24 cellular contexts compared by ENCODE assay signal in genomic region chr5:136886623-136887022, GRCh38.
"Had no signal": no experiment of that assay in that cellular context is flagged by ENCODE, and none has a peak within 500 bp of the region (broad histone marks: within the 10 kb centered on the region; RNA-seq: fewer than 3 reads in every experiment).

No MANE protein-coding gene starts in this region.

- H3K4me1 ChIP-seq: esophagus muscularis mucosa, heart right ventricle, transverse colon had no signal

- H3K36me3 ChIP-seq: esophagus muscularis mucosa, heart right ventricle, transverse colon had no signal

- H3K27me3 ChIP-seq: esophagus muscularis mucosa, heart right ventricle, transverse colon had no signal

- H3K4me3 ChIP-seq: esophagus muscularis mucosa, heart right ventricle, transverse colon had no signal

- H3K27ac ChIP-seq: esophagus muscularis mucosa, heart right ventricle, transverse colon had no signal

- ATAC-seq: activated CD4-positive, alpha-beta T cell treated with anti-CD3 and anti-CD28 coated beads for 36 hours; activated naive CD4-positive, alpha-beta T cell treated with anti-CD3 and anti-CD28 coated beads, Interleukin-2, amount 50 U/mL, for 72 hours; activated T-helper 17 cell treated with anti-CD3 and anti-CD28 coated beads, Interleukin-2, amount 50 U/mL, for 72 hours; heart right ventricle; left cardiac atrium; sciatic nerve; stimulated activated naive B cell treated with anti-CD40 and anti-IgM and Interleukin-4, amounts not matched to agents 10 μg/mL and 1 μg/mL and 100 μg/mL, for 72 hours had no signal

- DNase-seq: activated B cell treated with CpG ODN at 0.5 μM for 24 hours; activated CD4-positive, alpha-beta T cell treated with anti-CD3 and anti-CD28 coated beads for 36 hours; activated CD4-positive, alpha-beta T cell treated with anti-CD3 and anti-CD28 coated beads, Interleukin-2, amount 50 U/mL, for 4 hours; activated CD8-positive, alpha-beta memory T cell treated with anti-CD3 and anti-CD28 coated beads for 24 hours; activated CD8-positive, alpha-beta memory T cell treated with anti-CD3 and anti-CD28 coated beads, Interleukin-2, amount 50 U/mL, for 4 hours; activated T-cell treated with anti-CD3 and anti-CD28 coated beads, Interleukin-2, amount 50 U/mL, for 24 hours; aorta; central memory CD4-positive, alpha-beta T cell; effector memory CD4-positive, alpha-beta T cell; heart right ventricle; islet precursor cell; left cardiac atrium; nephron progenitor cell; nucleus accumbens; stimulated activated CD4-positive, alpha-beta T cell treated with anti-CD3 and anti-CD28 coated beads, Interleukin-2, amount 100 ng/mL, for 48 hours; stimulated activated CD8-positive, alpha-beta memory T cell treated with anti-CD3 and anti-CD28 coated beads, Interleukin-4, amount 100 ng/mL, for 48 hours; stimulated activated naive B cell treated with anti-CD40 and anti-IgM and Interleukin-4, amounts not matched to agents 10 μg/mL and 1 μg/mL and 100 μg/mL, for 72 hours; T1000; transverse colon had no signal

- FAIRE-seq: urothelium cell line had no signal

- H3K9me3 ChIP-seq: transverse colon had no signal
